In genomic region chr5:150398432-150399157, GRCh38 we compare ENCODE assay signal across 8 cellular contexts. TPM values are rescaled to one million over a fixed set of nuclear protein-coding genes. Genes with fewer than 3 reads are reported as not detected.
DNase-seq lines count a peak whose midpoint lies in the region; ATAC-seq and TF ChIP-seq lines count a peak whose summit lies in the region.
"Had no signal": no experiment of that assay in that cellular context is flagged by ENCODE, and none has a peak within 500 bp of the region (broad histone marks: within the 10 kb centered on the region; RNA-seq: fewer than 3 reads in every experiment).

No MANE protein-coding gene starts in this region.

- WGBS in gastroesophageal sphincter (ENCODE audit: low coverage in 1 of 2), 2 donors: 70 to 72% methylated on average over 6 to 7 of the region's 14 CpGs

- H3K27ac ChIP-seq in GM23338 (ENCODE audit: low read depth) (no peak overlapping the region), OCI-LY1 (ENCODE audit: low read depth, low read length, poor library complexity, severe bottlenecking) (peak overlapping the region; percentile 18), gastroesophageal sphincter (no peak overlapping the region)
- H3K27ac ChIP-seq: VCaP had no signal

- H3K9me3 ChIP-seq in OCI-LY1 (ENCODE audit: low read length): no peaks in the 10 kb centered on the region
- H3K9me3 ChIP-seq in gastroesophageal sphincter: no peaks in the 10 kb centered on the region

- H3K4me1 ChIP-seq in GM23338 (ENCODE audit: insufficient read depth): no peaks in the 10 kb centered on the region
- peaks cover 6% of the 10 kb centered on the region for H3K4me1 ChIP-seq in OCI-LY1 (ENCODE audit: insufficient read depth, low read length, severe bottlenecking)
- no peaks in the 10 kb centered on the region for H3K4me1 ChIP-seq in gastroesophageal sphincter

- H3F3A ChIP-seq in GM23338 (replicated peaks; ENCODE audit: low read depth) (0 out of 2 replicates have a peak, but pooled peaks cover 7% of the 10 kb centered on the region), OCI-LY1 (ENCODE audit: insufficient read depth, low read length) (no peaks in the 10 kb centered on the region)

- no peak overlapping the region for H3K9ac ChIP-seq in OCI-LY1 (ENCODE audit: low read length)

- TF ChIP-seq POLR2A in gastroesophageal sphincter (IDR thresholded peaks at IDR 0.05): no peak

- H3K27me3 Mint-ChIP-seq in GM23338 (ENCODE audit: insufficient read depth, low read depth, poor library complexity): peaks cover 13% of the 10 kb centered on the region

- peak; percentile 56 for ATAC-seq in GM18517 (IDR thresholded peaks at IDR 0.05; ENCODE audit: unreplicated experiment)
- ATAC-seq in GM23338: peak; percentile 77
- ATAC-seq in gastroesophageal sphincter: peak; percentile 11

- H3K4me3 ChIP-seq in GM23338: no peak overlapping the region
- no peak overlapping the region for H3K4me3 ChIP-seq in OCI-LY1 (ENCODE audit: low read depth, low read length, poor library complexity, severe bottlenecking)
- H3K4me3 ChIP-seq in gastroesophageal sphincter: no peak overlapping the region

- DNase-seq in GM23338 (ENCODE audit: low spot score) (peak; percentile 67), OCI-M1 (lab: John Stamatoyannopoulos, UW) (no peak), COR-L47 (lab: John Stamatoyannopoulos, UW) (no peak)
- no peak for DNase-seq in activated effector memory CD4-positive, alpha-beta T cell treated with Interleukin-2 at 50 U/mL for 16 hours

- TF ChIP-seq CTCF in GM23338 (conservative IDR thresholded peaks at IDR 0.05; ENCODE audit: low read depth in 2 of 2) (peak in 1 of 2 experiments; percentile 44; a peak in 3 of 4 replicates), OCI-LY1 (IDR thresholded peaks at IDR 0.05; ENCODE audit: low read length) (peak; percentile 98), gastroesophageal sphincter (IDR thresholded peaks at IDR 0.05) (peak in 1 of 4 experiments; percentile 11)

- no peak overlapping the region for H3K27ac Mint-ChIP-seq in GM23338

- peaks cover 80% of the 10 kb centered on the region for H3K36me3 Mint-ChIP-seq in GM23338 (ENCODE audit: low read depth)

- H4K20me1 ChIP-seq in GM23338 (replicated peaks; ENCODE audit: insufficient read depth): peaks cover 7% of the 10 kb centered on the region; the same call in 1 of the 2 replicates
- H4K20me1 ChIP-seq in OCI-LY1 (ENCODE audit: insufficient read depth, low read length): no peaks in the 10 kb centered on the region

- H3K4me1 Mint-ChIP-seq in GM23338: no peaks in the 10 kb centered on the region; the same call in 2 of the 3 replicates

- H3K9me3 Mint-ChIP-seq in GM23338: no peaks in the 10 kb centered on the region; the same call in 2 of the 3 replicates

- no peaks in the 10 kb centered on the region for H3K9me2 ChIP-seq in GM23338 (ENCODE audit: insufficient read depth)
- no peaks in the 10 kb centered on the region for H3K9me2 ChIP-seq in OCI-LY1 (ENCODE audit: low read depth, low read length)

- H3K27me3 ChIP-seq in GM23338 (ENCODE audit: insufficient read depth) (no peaks in the 10 kb centered on the region), OCI-LY1 (ENCODE audit: insufficient read depth, low read length) (no peaks in the 10 kb centered on the region), gastroesophageal sphincter (no peaks in the 10 kb centered on the region)

- H3K79me2 ChIP-seq in GM23338 (replicated peaks; ENCODE audit: insufficient read depth) (no peaks in the 10 kb centered on the region), OCI-LY1 (ENCODE audit: insufficient read depth, low read length) (no peaks in the 10 kb centered on the region)

- no peak for TF ChIP-seq EP300 in gastroesophageal sphincter (IDR thresholded peaks at IDR 0.05)

- H3K36me3 ChIP-seq in GM23338 (ENCODE audit: insufficient read depth): peaks cover 15% of the 10 kb centered on the region; the same call in 1 of the 2 replicates
- H3K36me3 ChIP-seq in OCI-LY1 (ENCODE audit: insufficient read depth, low read length): peaks cover 92% of the 10 kb centered on the region
- H3K36me3 ChIP-seq in gastroesophageal sphincter: peaks cover 0 to 100% of the 10 kb centered on the region in 2 donors

- H3K4me3 Mint-ChIP-seq in GM23338: peak overlapping the region; percentile 5; the same call in 1 of the 3 replicates

- H2AFZ ChIP-seq in GM23338 (no peak overlapping the region), OCI-LY1 (ENCODE audit: low read length) (no peak overlapping the region)

- no peak overlapping the region for H3K4me2 ChIP-seq in GM23338
- no peak overlapping the region; the same call in 1 of the 2 replicates for H3K4me2 ChIP-seq in OCI-LY1 (ENCODE audit: low read length)

TF ChIP-seq in GM23338, 12 proteins besides CTCF, POLR2A, EP300 and RAD21 (continues in another document):
- TF ChIP-seq JUNB (IDR thresholded peaks at IDR 0.05; ENCODE audit: unreplicated experiment) (no peak), EZH2phosphoT487 (IDR thresholded peaks at IDR 0.05; ENCODE audit: unreplicated experiment) (no peak), EZH2 (IDR thresholded peaks at IDR 0.05; ENCODE audit: low read depth, unreplicated experiment) (no peak), REST (IDR thresholded peaks at IDR 0.05; ENCODE audit: unreplicated experiment) (no peak)
- TF ChIP-seq, protein P1, sequence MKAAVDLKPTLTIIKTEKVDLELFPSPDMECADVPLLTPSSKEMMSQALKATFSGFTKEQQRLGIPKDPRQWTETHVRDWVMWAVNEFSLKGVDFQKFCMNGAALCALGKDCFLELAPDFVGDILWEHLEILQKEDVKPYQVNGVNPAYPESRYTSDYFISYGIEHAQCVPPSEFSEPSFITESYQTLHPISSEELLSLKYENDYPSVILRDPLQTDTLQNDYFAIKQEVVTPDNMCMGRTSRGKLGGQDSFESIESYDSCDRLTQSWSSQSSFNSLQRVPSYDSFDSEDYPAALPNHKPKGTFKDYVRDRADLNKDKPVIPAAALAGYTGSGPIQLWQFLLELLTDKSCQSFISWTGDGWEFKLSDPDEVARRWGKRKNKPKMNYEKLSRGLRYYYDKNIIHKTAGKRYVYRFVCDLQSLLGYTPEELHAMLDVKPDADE (IDR thresholded peaks at IDR 0.05): no peak

RNA-seq across cellular contexts. Expression of gene CD74, which starts 14.1 kb away (rescaled TPM):
- total RNA-seq in GM23338 (2014; rRNA removed; shearing (Covaris generic)): 49.8 and 54.8 TPM in 2 replicates
- polyA plus RNA-seq in GM23338 (2016; fragmentation: Nextera tagmentation; extraction: Ambion mirVana): 98.4 and 105 TPM in 2 replicates
- 100 to 1,000 TPM; 142 to 720 (median 338) TPM for total RNA-seq in gastroesophageal sphincter

RNA-seq across cellular contexts. Expression of gene TCOF1, which starts 41.1 kb away (rescaled TPM):
- total RNA-seq in GM23338 (2014; rRNA removed; shearing (Covaris generic)): 152 and 165 TPM in 2 replicates
- 83.4 and 86.8 TPM in 2 replicates for polyA plus RNA-seq in GM23338 (2016; fragmentation: Nextera tagmentation; extraction: Ambion mirVana)
- 10 to 100 TPM; 25.4 to 55.7 (median 31.0) TPM for total RNA-seq in gastroesophageal sphincter

RNA-seq across cellular contexts. Expression of gene RPS14, which starts 50.9 kb away (rescaled TPM):
- 1,443 and 1,506 TPM in 2 replicates for total RNA-seq in GM23338 (2014; rRNA removed; shearing (Covaris generic))
- polyA plus RNA-seq in GM23338 (2016; fragmentation: Nextera tagmentation; extraction: Ambion mirVana): 2,790 and 2,911 TPM in 2 replicates
- 1,000 to 10,000 TPM; 1,275 to 3,828 (median 2,502) TPM for total RNA-seq in gastroesophageal sphincter

Comparison
In these comparisons a context has a peak if more than half of its experiments do, and no peak if none do; other contexts are left out.
1. ATAC-seq: peak in every context shown above with its lines; median percentile 77 in GM23338; 56 in GM18517; 11 in gastroesophageal sphincter.